Comparison of ENCODE assay signal across 9 cellular contexts in the genomic region with DNA sequence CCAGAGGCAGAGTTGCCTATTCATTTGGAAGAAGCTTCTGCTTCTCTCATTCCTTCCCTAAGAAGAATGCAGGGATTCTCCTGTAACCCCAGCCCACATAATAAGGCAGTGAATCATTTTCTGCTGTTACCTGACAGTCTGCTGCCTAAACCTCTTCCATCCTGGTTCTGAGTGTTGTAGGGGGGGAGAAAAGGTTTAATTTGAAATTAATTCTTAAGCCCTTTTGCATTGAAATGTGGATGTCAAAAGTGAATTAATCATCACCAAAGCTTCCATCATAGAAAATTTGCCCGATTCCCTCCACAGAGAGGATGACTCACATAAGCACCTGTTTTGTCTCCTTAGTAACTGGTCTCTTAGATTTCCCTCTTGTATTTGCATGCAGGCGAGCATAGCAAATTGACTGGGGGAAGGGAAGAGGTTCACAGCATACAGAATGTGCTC.
DNase-seq lines count a peak whose midpoint lies in the region; ATAC-seq and TF ChIP-seq lines count a peak whose summit lies in the region.
"Had no signal": no experiment of that assay in that cellular context is flagged by ENCODE, and none has a peak within 500 bp of the region (broad histone marks: within the 10 kb centered on the region; RNA-seq: fewer than 3 reads in every experiment).

No MANE protein-coding gene starts in this region.

- CTCF ChIA-PET in OCI-LY7 (lab: Charles Lee; ENCODE audit: unreplicated experiment): interaction anchor here (0.6 kb wide), 1 partner anchor 107 kb away, joined by 3 read pairs; no protein-coding TSS in a partner anchor

- intact Hi-C loops in OCI-LY7 (cut with micrococcal nuclease; ENCODE audit: unreplicated experiment): no loop called here

- peak overlapping the region; percentile 64 for H3K4me2 ChIP-seq in OCI-LY7 (ENCODE audit: low read length)

- no peak for TF ChIP-seq CTCF in OCI-LY7 (conservative IDR thresholded peaks at IDR 0.05; ENCODE audit: low read length)

- BruUV-seq in OCI-LY7 (replicated peaks; lab: Mats Ljungman, UMichigan): no TSS peak

- POLR2A ChIA-PET in OCI-LY7 (lab: Charles Lee): no interaction called here

- peaks cover 14% of the 10 kb centered on the region; the same call in 1 of the 2 replicates for H3K9me3 ChIP-seq in OCI-LY7 (ENCODE audit: low read length)

- peaks cover 20% of the 10 kb centered on the region for H3K4me1 ChIP-seq in OCI-LY7 (ENCODE audit: insufficient read depth, low read length, poor library complexity, severe bottlenecking)

- H3K27ac ChIP-seq in OCI-LY7 (ENCODE audit: low read depth, low read length, poor library complexity, severe bottlenecking): peak overlapping the region; percentile 26

- no peaks in the 10 kb centered on the region for H3K9me2 ChIP-seq in OCI-LY7 (ENCODE audit: insufficient read depth, low read length)

- H4K20me1 ChIP-seq in OCI-LY7 (ENCODE audit: insufficient read depth, low read length): no peaks in the 10 kb centered on the region

- H3K36me3 ChIP-seq in OCI-LY7 (ENCODE audit: insufficient read depth, low read length): no peaks in the 10 kb centered on the region

- H2AFZ ChIP-seq in OCI-LY7 (ENCODE audit: low read length): peak overlapping the region; percentile 75

- DNase-seq in DMS53 treated with DMSO at 0.1 percent for 48 hours (lab: John Stamatoyannopoulos, UW; ENCODE audit: unreplicated experiment): peak; percentile 88
- DNase-seq in OCI-LY7 (ENCODE audit: low spot score): peak; percentile 50
- DNase-seq in islet precursor cell: peak; percentile 70
- no peak for DNase-seq in GDM1 (lab: John Stamatoyannopoulos, UW)
- no peak for DNase-seq in GM19238 (ENCODE audit: insufficient read length, low spot score)
- DNase-seq: effector CD8-positive, alpha-beta T cell had no signal

- peak overlapping the region; percentile 17 for H3K4me3 ChIP-seq in OCI-LY7 (ENCODE audit: low read depth, low read length, poor library complexity, severe bottlenecking)

- no peaks in the 10 kb centered on the region for H3K79me2 ChIP-seq in OCI-LY7 (ENCODE audit: insufficient read depth, low read depth, low read length)

- ATAC-seq in HG03520 (IDR thresholded peaks at IDR 0.05; ENCODE audit: unreplicated experiment) (peak; percentile 58), HG03097 (IDR thresholded peaks at IDR 0.05; ENCODE audit: low FRiP score, unreplicated experiment) (no peak), GM21526 (IDR thresholded peaks at IDR 0.05; ENCODE audit: low FRiP score, unreplicated experiment) (no peak)

Comparison
In these comparisons a context has a peak if more than half of its experiments do, and no peak if none do; other contexts are left out.
1. DNase-seq: peak in DMS53 treated with DMSO at 0.1 percent for 48 hours (single experiment), OCI-LY7 (single experiment) and islet precursor cell (single experiment); none in GDM1 (single experiment) and GM19238 (single experiment).